In genomic region chr17:82022310-82022980, GRCh38 we compare ENCODE assay signal across 1 cellular context.
TF ChIP-seq lines count a peak whose summit lies in the region.

Gene CENPX (minus strand): TSS chr17:82022878. CDS start chr17:82022861, 17 bp downstream.

TF ChIP-seq in H1, 55 proteins besides CTCF, POLR2A, EP300 and RAD21 (continued from another document):
- TF ChIP-seq, protein P1, sequence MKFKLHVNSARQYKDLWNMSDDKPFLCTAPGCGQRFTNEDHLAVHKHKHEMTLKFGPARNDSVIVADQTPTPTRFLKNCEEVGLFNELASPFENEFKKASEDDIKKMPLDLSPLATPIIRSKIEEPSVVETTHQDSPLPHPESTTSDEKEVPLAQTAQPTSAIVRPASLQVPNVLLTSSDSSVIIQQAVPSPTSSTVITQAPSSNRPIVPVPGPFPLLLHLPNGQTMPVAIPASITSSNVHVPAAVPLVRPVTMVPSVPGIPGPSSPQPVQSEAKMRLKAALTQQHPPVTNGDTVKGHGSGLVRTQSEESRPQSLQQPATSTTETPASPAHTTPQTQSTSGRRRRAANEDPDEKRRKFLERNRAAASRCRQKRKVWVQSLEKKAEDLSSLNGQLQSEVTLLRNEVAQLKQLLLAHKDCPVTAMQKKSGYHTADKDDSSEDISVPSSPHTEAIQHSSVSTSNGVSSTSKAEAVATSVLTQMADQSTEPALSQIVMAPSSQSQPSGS (IDR thresholded peaks at IDR 0.05; ENCODE audit: low read length) = no peak
- TF ChIP-seq TAF7 (optimal IDR thresholded peaks at IDR 0.05; ENCODE audit: borderline replicate concordance, low read depth, low read length) = no peak
- peak; percentile 52; the same call in 1 of the 2 replicates for TF ChIP-seq POLR2AphosphoS5 (IDR thresholded peaks at IDR 0.05; ENCODE audit: low read depth, low read length)
- no peak for TF ChIP-seq MAFK (IDR thresholded peaks at IDR 0.05; ENCODE audit: low read depth, low read length)
- TF ChIP-seq CEBPB (IDR thresholded peaks at IDR 0.05; ENCODE audit: low read depth, low read length) = no peak
- no peak for TF ChIP-seq RFX5 (IDR thresholded peaks at IDR 0.05; ENCODE audit: borderline replicate concordance, low read depth, low read length)
- no peak for TF ChIP-seq SUZ12 (IDR thresholded peaks at IDR 0.05; ENCODE audit: low read length)
- no peak for TF ChIP-seq GTF2F1 (IDR thresholded peaks at IDR 0.05; ENCODE audit: borderline replicate concordance, low read depth, low read length)
- TF ChIP-seq TBP (IDR thresholded peaks at IDR 0.05; ENCODE audit: low read depth, low read length) = peak; percentile 34; the same call in 1 of the 2 replicates
- TF ChIP-seq PHF8 (conservative IDR thresholded peaks at IDR 0.05; ENCODE audit: low read depth, low read length) = peak; percentile 67; the same call in 1 of the 2 replicates
- TF ChIP-seq HDAC2 (IDR thresholded peaks at IDR 0.05; ENCODE audit: borderline replicate concordance in 1 of 2, low read depth in 2 of 2, low read length in 2 of 2) = 0 out of 4 replicates have a peak, but pooled peaks of 1 of the 2 experiments have one; percentile 43
- no peak for TF ChIP-seq EZH2 (IDR thresholded peaks at IDR 0.05; ENCODE audit: low read depth, low read length, severe bottlenecking)
- no peak for TF ChIP-seq SRF (IDR thresholded peaks at IDR 0.05; ENCODE audit: low read depth, low read length)
- peak; percentile 75 for TF ChIP-seq KDM4A (IDR thresholded peaks at IDR 0.05; ENCODE audit: low read depth, low read length, severe bottlenecking)
- no peak for TF ChIP-seq CHD1 (IDR thresholded peaks at IDR 0.05; ENCODE audit: low read depth, low read length)
- TF ChIP-seq MAX (IDR thresholded peaks at IDR 0.05) = peak; percentile 8; the same call in 1 of the 2 replicates
- no peak for TF ChIP-seq KDM1A (IDR thresholded peaks at IDR 0.05; ENCODE audit: borderline replicate concordance, low read length)
- TF ChIP-seq TAF1 (IDR thresholded peaks at IDR 0.05; ENCODE audit: low read depth, low read length) = peak; percentile 66
- TF ChIP-seq CTBP2 (IDR thresholded peaks at IDR 0.05; ENCODE audit: borderline replicate concordance, insufficient read depth, insufficient read length, low read length) = no peak
- TF ChIP-seq POU5F1 (IDR thresholded peaks at IDR 0.05; ENCODE audit: low read depth, low read length) = no peak
- no peak for TF ChIP-seq RNF2 (IDR thresholded peaks at IDR 0.05; ENCODE audit: borderline replicate concordance, low read depth, low read length, missing control alignments, poor library complexity, severe bottlenecking)
TF ChIP-seq in H1: peak in this region for 8.
